In genomic region chr10:60283397-60283796, GRCh38 we compare ENCODE assay signal across 17 cellular contexts.
DNase-seq lines count a peak whose midpoint lies in the region; FAIRE-seq and TF ChIP-seq lines count a peak whose summit lies in the region.
"Had no signal": no experiment of that assay in that cellular context is flagged by ENCODE, and none has a peak within 500 bp of the region (broad histone marks: within the 10 kb centered on the region; RNA-seq: fewer than 3 reads in every experiment).

No MANE protein-coding gene starts in this region.

- POLR2A ChIA-PET in BJ (lab: Charles Lee): interaction anchor here (0.6 kb wide), 1 partner anchor 494 kb away, joined by 4 read pairs; no protein-coding TSS in a partner anchor

- TF ChIP-seq CTCF in BJ (IDR thresholded peaks at IDR 0.05; ENCODE audit: insufficient read depth, low read depth, low read length): no peak
- TF ChIP-seq CTCF in bronchial epithelial cell (IDR thresholded peaks at IDR 0.05; ENCODE audit: insufficient read depth, low read length, severe bottlenecking): no peak

- CTCF ChIA-PET in BJ (lab: Yijun Ruan, JAX): no interaction called here

- H3K4me3 ChIP-seq in BJ (ENCODE audit: low read depth, low read length) (no peak overlapping the region), bronchial epithelial cell (ENCODE audit: low read depth, low read length) (no peak overlapping the region)
- H3K4me3 ChIP-seq: SJCRH30 had no signal

- H3K36me3 ChIP-seq in BJ (ENCODE audit: control insufficient read depth, insufficient read depth, low read length) (no peaks in the 10 kb centered on the region), bronchial epithelial cell (ENCODE audit: control insufficient read depth, insufficient read depth, low read length) (no peaks in the 10 kb centered on the region)
- H3K36me3 ChIP-seq: SJCRH30 had no signal

- peak; percentile 3 for DNase-seq in BJ (ENCODE audit: low read depth)
- DNase-seq in H54 (ENCODE audit: insufficient read length, low spot score): no peak
- peak; percentile 58 for DNase-seq in bronchial epithelial cell (ENCODE audit: low read depth)
- peak; percentile 14 to 40 for DNase-seq in lung microvascular endothelial cell (ENCODE audit: low read depth in 2 of 2)
- DNase-seq in NCI-H1694 treated with DMSO at 0.1 percent for 48 hours (lab: John Stamatoyannopoulos, UW): no peak
- DNase-seq in cerebellum (ENCODE audit: low spot score): no peak
- no peak for DNase-seq in HK-2 (ENCODE audit: unreplicated experiment)
- DNase-seq in AG08396 (ENCODE audit: low spot score): no peak
- DNase-seq: activated CD8-positive, alpha-beta T cell treated with anti-CD3 and anti-CD28 coated beads for 36 hours; activated T-cell treated with anti-CD3 and anti-CD28 coated beads, Interleukin-2, amount 50 U/mL, for 72 hours; effector CD4-positive, alpha-beta T cell; NCI-H1105 treated with DMSO at 0.1 percent for 48 hours; NCI-H2107; SJCRH30; stimulated activated CD4-positive, alpha-beta T cell treated with anti-CD3 and anti-CD28 coated beads, Interleukin-4, amount 100 ng/mL, for 24 hours; substantia nigra had no signal

- H3K27me3 ChIP-seq in BJ (ENCODE audit: control insufficient read depth, insufficient read depth, low read length) (no peaks in the 10 kb centered on the region), bronchial epithelial cell (ENCODE audit: control insufficient read depth, insufficient read depth, low read length) (no peaks in the 10 kb centered on the region)
- H3K27me3 ChIP-seq: SJCRH30 had no signal

- FAIRE-seq in H54 (lab: Jason Lieb, UNC): peak; percentile 27
- FAIRE-seq in bronchial epithelial cell (lab: Jason Lieb, UNC): no peak
- FAIRE-seq: small intestine had no signal

- no peak for TF ChIP-seq POLR2A in H54 (IDR thresholded peaks at IDR 0.05; ENCODE audit: low read depth, low read length)

Comparison
In these comparisons a context has a peak if more than half of its experiments do, and no peak if none do; other contexts are left out.
1. DNase-seq: peak in BJ (single experiment), bronchial epithelial cell (single experiment) and lung microvascular endothelial cell (2 of 2); none in H54 (single experiment), NCI-H1694 treated with DMSO at 0.1 percent for 48 hours (single experiment), cerebellum (single experiment), HK-2 (single experiment) and AG08396 (single experiment).